In genomic region chr6:16345449-16346330, GRCh38 we compare ENCODE assay signal across 9 cellular contexts.
DNase-seq lines count a peak whose midpoint lies in the region; ATAC-seq, FAIRE-seq and TF ChIP-seq lines count a peak whose summit lies in the region.
"Had no signal": no experiment of that assay in that cellular context is flagged by ENCODE, and none has a peak within 500 bp of the region (broad histone marks: within the 10 kb centered on the region; RNA-seq: fewer than 3 reads in every experiment).

No MANE protein-coding gene starts in this region.

- no peak for FAIRE-seq in bronchial epithelial cell (lab: Jason Lieb, UNC)

- no peaks in the 10 kb centered on the region for H3K27me3 Mint-ChIP-seq in mesothelial cell of epicardium (ENCODE audit: low read depth)

- no peaks in the 10 kb centered on the region for H3K27me3 ChIP-seq in bronchial epithelial cell (ENCODE audit: control insufficient read depth, insufficient read depth, low read length)

- ATAC-seq in GM18505 (IDR thresholded peaks at IDR 0.05; ENCODE audit: unreplicated experiment) (no peak), HG02678 (IDR thresholded peaks at IDR 0.05; ENCODE audit: unreplicated experiment) (no peak)

- TF ChIP-seq CTCF in bronchial epithelial cell (IDR thresholded peaks at IDR 0.05; ENCODE audit: insufficient read depth, low read length, severe bottlenecking) (no peak), mesothelial cell of epicardium (IDR thresholded peaks at IDR 0.05; ENCODE audit: unreplicated experiment) (no peak)

- no peak overlapping the region for H3K4me3 Mint-ChIP-seq in mesothelial cell of epicardium

- peak overlapping the region; percentile 44 for H3K27ac Mint-ChIP-seq in mesothelial cell of epicardium

- no peaks in the 10 kb centered on the region for H3K36me3 ChIP-seq in bronchial epithelial cell (ENCODE audit: control insufficient read depth, insufficient read depth, low read length)

- TF ChIP-seq POLR2A in GM18505 (IDR thresholded peaks at IDR 0.05; ENCODE audit: borderline replicate concordance, extremely low read depth, insufficient read depth, insufficient read length), result no peak

- peaks cover 10% of the 10 kb centered on the region for H3K9me3 Mint-ChIP-seq in mesothelial cell of epicardium

- peaks cover 17% of the 10 kb centered on the region for H3K4me1 Mint-ChIP-seq in mesothelial cell of epicardium

- H3K36me3 Mint-ChIP-seq in mesothelial cell of epicardium, result peaks cover 12% of the 10 kb centered on the region

- H3K4me3 ChIP-seq in bronchial epithelial cell (ENCODE audit: low read depth, low read length), result no peak overlapping the region

- DNase-seq in COR-L47 (lab: John Stamatoyannopoulos, UW) (peak; percentile 70), MV-4-11 (lab: John Stamatoyannopoulos, UW) (peak; percentile 24), bronchial epithelial cell (ENCODE audit: low read depth) (peak; percentile 58), mesothelial cell of epicardium (ENCODE audit: low spot score in 2 of 2, unreplicated experiment in 2 of 2) (no peak), Kasumi-1 (lab: John Stamatoyannopoulos, UW) (no peak), NCI-H526 (lab: John Stamatoyannopoulos, UW) (no peak)
- DNase-seq: activated CD4-positive, CD25-positive, alpha-beta regulatory T cell treated with anti-CD3 and anti-CD28 coated beads, Interleukin-2, amount 50 U/mL, for 72 hours had no signal

Comparison
In these comparisons a context has a peak if more than half of its experiments do, and no peak if none do; other contexts are left out.
1. DNase-seq: peak in COR-L47 (single experiment), MV-4-11 (single experiment) and bronchial epithelial cell (single experiment); none in mesothelial cell of epicardium (0 of 2), Kasumi-1 (0 of 2) and NCI-H526 (0 of 2).